In genomic region chr15:78620021-78620838, GRCh38 we compare ENCODE assay signal across 9 cellular contexts. TPM values are rescaled to one million over a fixed set of nuclear protein-coding genes. Genes with fewer than 3 reads are reported as not detected.
A peak's percentile ranks its signal among the peaks of the same experiment; 100 is the strongest.
DNase-seq lines count a peak whose midpoint lies in the region; ATAC-seq, FAIRE-seq and TF ChIP-seq lines count a peak whose summit lies in the region.
"Had no signal": no experiment of that assay in that cellular context is flagged by ENCODE, and none has a peak within 500 bp of the region (broad histone marks: within the 10 kb centered on the region; RNA-seq: fewer than 3 reads in every experiment).

No MANE protein-coding gene starts in this region.

- H3K4me1 ChIP-seq in astrocyte (ENCODE audit: insufficient read depth, low read length): no peaks in the 10 kb centered on the region
- H3K4me1 ChIP-seq in upper lobe of right lung: peaks cover 8% of the 10 kb centered on the region

- peak overlapping the region; percentile 69 for H3K4me2 ChIP-seq in astrocyte (ENCODE audit: low read length)

- H3K36me3 Mint-ChIP-seq in activated T-cell treated with anti-CD3 and anti-CD28 coated beads, Interleukin-2, amount 50 U/mL, for 24 hours (ENCODE audit: low read depth): no peaks in the 10 kb centered on the region
- H3K36me3 Mint-ChIP-seq in astrocyte (ENCODE audit: low read depth, unreplicated experiment): no peaks in the 10 kb centered on the region

- no peaks in the 10 kb centered on the region for H3K9me3 Mint-ChIP-seq in activated T-cell treated with anti-CD3 and anti-CD28 coated beads, Interleukin-2, amount 50 U/mL, for 24 hours
- peaks cover 3% of the 10 kb centered on the region for H3K9me3 Mint-ChIP-seq in astrocyte (ENCODE audit: unreplicated experiment)

- DNase-seq in activated T-cell treated with anti-CD3 and anti-CD28 coated beads, Interleukin-2, amount 50 U/mL, for 24 hours: peak; percentile 36
- DNase-seq in activated T-cell treated with anti-CD3 and anti-CD28 coated beads, Interleukin-2, amount 50 U/mL, for 1 hour: no peak
- DNase-seq in astrocyte (ENCODE audit: low read depth) (no peak), left colon (no peak), upper lobe of right lung (peak; percentile 58), NCI-H226 (no peak)

- H2AFZ ChIP-seq in astrocyte (ENCODE audit: low read depth, low read length): peak overlapping the region; percentile 37

- H3K9ac ChIP-seq in astrocyte (ENCODE audit: low read length): no peak overlapping the region

- no peaks in the 10 kb centered on the region for H4K20me1 ChIP-seq in astrocyte (ENCODE audit: insufficient read depth, low read length)

- no peak for FAIRE-seq in astrocyte (lab: Jason Lieb, UNC)

- ATAC-seq in left colon (peak; percentile 44), upper lobe of right lung (no peak), HG03439 (IDR thresholded peaks at IDR 0.05; ENCODE audit: unreplicated experiment) (no peak), GM21528 (IDR thresholded peaks at IDR 0.05; ENCODE audit: low FRiP score, unreplicated experiment) (no peak)

- peaks cover 9% of the 10 kb centered on the region for H3K4me1 Mint-ChIP-seq in activated T-cell treated with anti-CD3 and anti-CD28 coated beads, Interleukin-2, amount 50 U/mL, for 24 hours (ENCODE audit: low read depth)
- H3K4me1 Mint-ChIP-seq in astrocyte (ENCODE audit: low read depth, unreplicated experiment): peaks cover 2% of the 10 kb centered on the region

- H3K27ac ChIP-seq in astrocyte (ENCODE audit: low read depth, low read length) (no peak overlapping the region), upper lobe of right lung (no peak overlapping the region)

- peaks cover 39% of the 10 kb centered on the region for H3K27me3 ChIP-seq in astrocyte (ENCODE audit: insufficient read depth, low read length)
- H3K27me3 ChIP-seq in upper lobe of right lung: peaks cover 57% of the 10 kb centered on the region

- H3K4me3 ChIP-seq in astrocyte (ENCODE audit: insufficient read depth, low read depth, low read length) (no peak overlapping the region), upper lobe of right lung (peak overlapping the region; percentile 25)

- no peaks in the 10 kb centered on the region for H3K79me2 ChIP-seq in astrocyte (ENCODE audit: insufficient read depth, low read length)

- peak overlapping the region; percentile 29 for H3K4me3 Mint-ChIP-seq in activated T-cell treated with anti-CD3 and anti-CD28 coated beads, Interleukin-2, amount 50 U/mL, for 24 hours
- H3K4me3 Mint-ChIP-seq in astrocyte (ENCODE audit: unreplicated experiment): peak overlapping the region; percentile 20

- H3K9me3 ChIP-seq in astrocyte (ENCODE audit: insufficient read depth, low read depth, low read length) (no peaks in the 10 kb centered on the region), upper lobe of right lung (no peaks in the 10 kb centered on the region)

- peaks cover 55% of the 10 kb centered on the region for H3K27me3 Mint-ChIP-seq in activated T-cell treated with anti-CD3 and anti-CD28 coated beads, Interleukin-2, amount 50 U/mL, for 24 hours
- peaks cover 66% of the 10 kb centered on the region for H3K27me3 Mint-ChIP-seq in astrocyte (ENCODE audit: low read depth, unreplicated experiment)

- H3K27ac Mint-ChIP-seq in activated T-cell treated with anti-CD3 and anti-CD28 coated beads, Interleukin-2, amount 50 U/mL, for 24 hours: no peak overlapping the region
- H3K27ac Mint-ChIP-seq in astrocyte (ENCODE audit: unreplicated experiment): no peak overlapping the region

- no peaks in the 10 kb centered on the region for H3K36me3 ChIP-seq in astrocyte (ENCODE audit: insufficient read depth, low read length)
- H3K36me3 ChIP-seq in upper lobe of right lung: no peaks in the 10 kb centered on the region

- TF ChIP-seq CTCF in astrocyte (IDR thresholded peaks at IDR 0.05; ENCODE audit: insufficient read depth, low read depth, low read length) (no peak), upper lobe of right lung (IDR thresholded peaks at IDR 0.05) (no peak)

- intact Hi-C loops in left colon (cut with DNase I, micrococcal nuclease): no loop called here
- intact Hi-C loops in upper lobe of right lung (cut with DNase I): no loop called here

RNA-seq across cellular contexts. Expression of gene CHRNA3, which starts 0.6 kb away (rescaled TPM):
- total RNA-seq in astrocyte (not detected in 2 replicates), left colon (1 to 10 TPM; 4.2 to 4.6 TPM), upper lobe of right lung (not detected)
- total RNA-seq: RPMI7951 had no signal

RNA-seq across cellular contexts. Expression of gene CHRNB4, which starts 20.8 kb away (rescaled TPM):
- not detected in 2 replicates for total RNA-seq in astrocyte
- total RNA-seq in left colon: under 1 TPM in 1 of 2 donors, not detected in 1; 0.25 TPM
- total RNA-seq in upper lobe of right lung: not detected
- total RNA-seq: RPMI7951 had no signal

RNA-seq across cellular contexts. Expression of gene CHRNA5, which starts 54.9 kb away (rescaled TPM):
- total RNA-seq in astrocyte (1.5 and 2.5 TPM in 2 replicates), left colon (1 to 10 TPM; 4.6 to 6.9 TPM), upper lobe of right lung (1.2 TPM)

Comparison
In these comparisons a context has a peak if more than half of its experiments do, and no peak if none do; other contexts are left out.
1. DNase-seq: peak in activated T-cell treated with anti-CD3 and anti-CD28 coated beads, Interleukin-2, amount 50 U/mL, for 24 hours (single experiment) and upper lobe of right lung (single experiment); none in activated T-cell treated with anti-CD3 and anti-CD28 coated beads, Interleukin-2, amount 50 U/mL, for 1 hour (single experiment), astrocyte (single experiment), left colon (0 of 2) and NCI-H226 (single experiment).